Comparison of ENCODE assay signal across 9 cellular contexts in genomic region chr10:13397052-13397451, GRCh38.
"Had no signal": no experiment of that assay in that cellular context is flagged by ENCODE, and none has a peak within 500 bp of the region (broad histone marks: within the 10 kb centered on the region; RNA-seq: fewer than 3 reads in every experiment).

No MANE protein-coding gene starts in this region.

- FAIRE-seq: H54 had no signal

- H3K4me3 ChIP-seq: HAP-1 had no signal

- H3K4me2 ChIP-seq: KMS-11 had no signal

- H3K36me3 ChIP-seq: HAP-1 had no signal

- H3K27ac ChIP-seq: HL-60, KMS-11 had no signal

- ATAC-seq: HCT116 had no signal

- DNase-seq: GOT3, HFFc6, IMR-90, KBM-7 had no signal

- H3K9ac ChIP-seq: KMS-11 had no signal
